In the genomic region with DNA sequence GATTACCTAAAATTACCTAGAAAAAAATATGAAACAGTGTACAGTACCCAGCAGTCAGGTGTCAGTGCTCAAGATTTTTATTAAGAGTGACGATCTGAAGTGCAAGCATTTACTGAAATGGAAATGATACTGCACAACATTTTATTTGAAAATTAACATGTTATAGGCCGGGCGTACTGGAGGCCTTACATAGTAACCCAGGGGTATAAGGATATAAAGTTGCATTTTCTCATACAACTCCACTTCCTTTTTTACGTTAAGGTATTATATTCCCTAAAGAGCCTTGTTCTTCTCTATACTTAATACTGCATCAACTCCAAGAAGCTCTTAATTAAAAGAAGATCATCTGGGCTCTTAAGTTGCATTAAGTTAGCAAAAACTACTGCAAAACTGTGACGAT, we compare ENCODE assay signal across 8 cellular contexts. TPM values are rescaled to one million over a fixed set of nuclear protein-coding genes. Genes with fewer than 3 reads are reported as not detected.
DNase-seq lines count a peak whose midpoint lies in the region; ATAC-seq and TF ChIP-seq lines count a peak whose summit lies in the region.

No MANE protein-coding gene starts in this region.

- H4K20me1 ChIP-seq in Karpas-422 (ENCODE audit: insufficient read depth, low read depth, low read length), result peaks cover 8% of the 10 kb centered on the region

- H3K4me2 ChIP-seq in Karpas-422 (ENCODE audit: low read depth, low read length, poor library complexity, severe bottlenecking), result peak overlapping the region; percentile 86

- H3K9me3 ChIP-seq in Karpas-422 (ENCODE audit: low read length), result no peaks in the 10 kb centered on the region

- TF ChIP-seq CTCF in AG10803 (conservative IDR thresholded peaks at IDR 0.05; ENCODE audit: low read length), result no peak
- no peak for TF ChIP-seq CTCF in choroid plexus epithelial cell (conservative IDR thresholded peaks at IDR 0.05; ENCODE audit: low read depth, low read length)
- TF ChIP-seq CTCF in nephron progenitor cell (IDR thresholded peaks at IDR 0.05), result no peak

- no peaks in the 10 kb centered on the region for H3K9me3 Mint-ChIP-seq in nephron progenitor cell

- no peaks in the 10 kb centered on the region for H3K27me3 Mint-ChIP-seq in nephron progenitor cell (ENCODE audit: low read depth, poor library complexity)

- no peaks in the 10 kb centered on the region for H3K27me3 ChIP-seq in Karpas-422 (ENCODE audit: low read length)

- H3K4me1 ChIP-seq in Karpas-422 (ENCODE audit: low read length), result peaks cover 40% of the 10 kb centered on the region

- H2AFZ ChIP-seq in Karpas-422 (ENCODE audit: low read length), result no peak overlapping the region

- peaks cover 50% of the 10 kb centered on the region for H3K36me3 Mint-ChIP-seq in nephron progenitor cell (ENCODE audit: low read depth)

- DNase-seq in AG10803 (ENCODE audit: low read depth) (no peak), Karpas-422 (no peak), choroid plexus epithelial cell (ENCODE audit: low read depth) (no peak), nephron progenitor cell (no peak), kidney glomerular epithelial cell (lab: John Stamatoyannopoulos, UW) (no peak), COR-L47 (lab: John Stamatoyannopoulos, UW) (no peak), germinal center (ENCODE audit: low spot score) (no peak)

- no peak for ATAC-seq in HG03135 (IDR thresholded peaks at IDR 0.05; ENCODE audit: unreplicated experiment)

- H3K9me2 ChIP-seq in Karpas-422 (replicated peaks; ENCODE audit: insufficient read depth, low read length), result no peaks in the 10 kb centered on the region

- H3K27ac ChIP-seq in Karpas-422 (ENCODE audit: low read length), result no peak overlapping the region

- peak overlapping the region; percentile 45 for H3K27ac Mint-ChIP-seq in nephron progenitor cell

- peak overlapping the region; percentile 64 for H3K4me3 Mint-ChIP-seq in nephron progenitor cell

- peaks cover 36% of the 10 kb centered on the region for H3K4me1 Mint-ChIP-seq in nephron progenitor cell

- H3K9ac ChIP-seq in Karpas-422 (ENCODE audit: low read length), result 0 out of 2 replicates have a peak overlapping the region, but pooled peaks have one; percentile 2

- H3K36me3 ChIP-seq in Karpas-422 (ENCODE audit: insufficient read depth, low read length), result peaks cover 22% of the 10 kb centered on the region

- peaks cover 84% of the 10 kb centered on the region for H3K79me2 ChIP-seq in Karpas-422 (ENCODE audit: low read length)

- H3K4me3 ChIP-seq in AG10803 (ENCODE audit: low read length) (peak overlapping the region; percentile 43), Karpas-422 (ENCODE audit: low read length) (no peak overlapping the region), choroid plexus epithelial cell (ENCODE audit: low read depth, low read length) (peak overlapping the region; percentile 16)

RNA-seq across cellular contexts. Expression of a gene that starts 3.3 kb away (rescaled TPM):
- 47.6 and 72.5 TPM in 2 replicates for total RNA-seq in Karpas-422 (2014; rRNA removed; shearing (Covaris generic); ENCODE audit: low replicate concordance)

RNA-seq across cellular contexts. Expression of a gene that starts 48.3 kb away (rescaled TPM):
- 37.6 and 80.5 TPM in 2 replicates for total RNA-seq in Karpas-422 (2014; rRNA removed; shearing (Covaris generic); ENCODE audit: low replicate concordance)

RNA-seq across cellular contexts. Expression of a gene that starts 48.9 kb away (rescaled TPM):
- total RNA-seq in Karpas-422 (2014; rRNA removed; shearing (Covaris generic); ENCODE audit: low replicate concordance), result 15.5 and 29.4 TPM in 2 replicates
